10 cellular contexts compared by ENCODE assay signal in genomic region chr22:20464096-20464614, GRCh38. TPM values are rescaled to one million over a fixed set of nuclear protein-coding genes. Genes with fewer than 3 reads are reported as not detected.
DNase-seq lines count a peak whose midpoint lies in the region; ATAC-seq and TF ChIP-seq lines count a peak whose summit lies in the region.
"Had no signal": no experiment of that assay in that cellular context is flagged by ENCODE, and none has a peak within 500 bp of the region (broad histone marks: within the 10 kb centered on the region; RNA-seq: fewer than 3 reads in every experiment).

No MANE protein-coding gene starts in this region.

- no peak for TF ChIP-seq CTCF in GM13976 (IDR thresholded peaks at IDR 0.05; ENCODE audit: borderline replicate concordance, control extremely low read depth, extremely low read depth, insufficient read depth, missing control alignments)

- ATAC-seq in GM21526 (IDR thresholded peaks at IDR 0.05; ENCODE audit: low FRiP score, unreplicated experiment): no peak
- ATAC-seq in GM19455 (IDR thresholded peaks at IDR 0.05; ENCODE audit: unreplicated experiment): no peak

- in situ Hi-C loops in GM13976 (cut with MboI; ENCODE audit: low sequenced_read_pairs, unreplicated experiment): no loop called here

- peak; percentile 48 for DNase-seq in GM13976 (ENCODE audit: low spot score)
- peak; percentile 72 for DNase-seq in activated CD4-positive, alpha-beta T cell treated with anti-CD3 and anti-CD28 coated beads for 48 hours
- peak; percentile 79 for DNase-seq in central memory CD4-positive, alpha-beta T cell
- peak; percentile 15 to 32 (median 20) for DNase-seq in stimulated activated CD4-positive, alpha-beta T cell treated with anti-CD3 and anti-CD28 coated beads, TNF-alpha, amount 100 ng/mL, for 1 hour (ENCODE audit: low read depth in 3 of 3, low spot score in 1 of 3)
- no peak for DNase-seq in cerebellum (ENCODE audit: low spot score)
- no peak for DNase-seq in NCI-H187 treated with DMSO at 0.1 percent for 48 hours (lab: John Stamatoyannopoulos, UW)
- DNase-seq: DMS153, NCI-H345 had no signal

RNA-seq across cellular contexts. Expression of gene SCARF2, which starts 26.5 kb away (rescaled TPM):
- total RNA-seq in cerebellum: 3.2 TPM

RNA-seq across cellular contexts. Expression of gene KLHL22, which starts 31.4 kb away (rescaled TPM):
- 53.0 TPM for total RNA-seq in cerebellum

RNA-seq across cellular contexts. Expression of gene MED15, which starts 43.3 kb away (rescaled TPM):
- 36.7 TPM for total RNA-seq in cerebellum

Comparison
In these comparisons a context has a peak if more than half of its experiments do, and no peak if none do; other contexts are left out.
1. DNase-seq: peak in GM13976 (single experiment), activated CD4-positive, alpha-beta T cell treated with anti-CD3 and anti-CD28 coated beads for 48 hours (single experiment), central memory CD4-positive, alpha-beta T cell (single experiment) and stimulated activated CD4-positive, alpha-beta T cell treated with anti-CD3 and anti-CD28 coated beads, TNF-alpha, amount 100 ng/mL, for 1 hour (3 of 3); none in cerebellum (single experiment) and NCI-H187 treated with DMSO at 0.1 percent for 48 hours (single experiment).